In the genomic region with DNA sequence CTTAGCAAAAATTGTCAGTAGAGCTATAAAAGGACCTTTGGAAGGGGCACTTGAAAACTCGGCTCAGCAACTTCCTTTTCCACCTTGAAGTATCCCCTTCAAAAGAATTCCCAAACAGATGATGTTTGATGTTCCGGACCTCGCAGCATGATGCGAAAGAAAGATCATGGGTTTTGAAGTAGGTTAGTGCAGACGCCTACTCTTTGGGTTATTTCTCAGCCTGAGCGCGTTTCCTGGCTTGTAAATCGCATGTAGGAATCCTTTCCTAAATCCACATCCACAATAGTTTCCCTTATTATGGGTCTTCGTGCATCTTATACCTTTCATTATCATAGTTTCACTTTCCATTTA, we compare ENCODE assay signal across 8 cellular contexts. TPM values are rescaled to one million over a fixed set of nuclear protein-coding genes. Genes with fewer than 3 reads are reported as not detected.
DNase-seq lines count a peak whose midpoint lies in the region; ATAC-seq lines count a peak whose summit lies in the region.

No MANE protein-coding gene starts in this region.

- peak overlapping the region; percentile 68 to 98 for H3K4me3 ChIP-seq in stomach smooth muscle (ENCODE audit: low read length in 2 of 2)

- H3K4me1 ChIP-seq in stomach smooth muscle (ENCODE audit: control insufficient read depth, insufficient read depth, low read length), result peaks cover 2% of the 10 kb centered on the region

- peaks cover 5 to 15% (median 14%) of the 10 kb centered on the region in 3 donors for H3K27me3 Mint-ChIP-seq in immature natural killer cell (ENCODE audit: low read depth in 3 of 3)

- H3K4me1 Mint-ChIP-seq in immature natural killer cell, result peaks cover 39 to 51% of the 10 kb centered on the region in 2 donors

- peak overlapping the region; percentile 94 to 97 for H3K27ac Mint-ChIP-seq in activated naive CD4-positive, alpha-beta T cell treated with anti-CD3 and anti-CD28 coated beads, Interleukin-2, amount 50 U/mL, for 72 hours
- peak overlapping the region; percentile 93 to 98 (median 95) for H3K27ac Mint-ChIP-seq in immature natural killer cell

- peak overlapping the region; percentile 65 to 94 for H3K9ac ChIP-seq in stomach smooth muscle (ENCODE audit: low read length in 2 of 2)

- peak overlapping the region; percentile 86 to 96 (median 92) for H3K4me3 Mint-ChIP-seq in immature natural killer cell

- H3K9me3 ChIP-seq in stomach smooth muscle (ENCODE audit: control insufficient read depth in 2 of 2, low read length in 2 of 2), result no peaks in the 10 kb centered on the region

- no peak for ATAC-seq in activated naive CD4-positive, alpha-beta T cell treated with anti-CD3 and anti-CD28 coated beads, Interleukin-2, amount 50 U/mL, for 72 hours
- ATAC-seq in HG03460 (IDR thresholded peaks at IDR 0.05; ENCODE audit: unreplicated experiment), result no peak

- no peaks in the 10 kb centered on the region for H3K27me3 ChIP-seq in stomach smooth muscle (ENCODE audit: control insufficient read depth in 1 of 2, insufficient read depth in 2 of 2, low read length in 2 of 2)

- H3K27ac ChIP-seq in stomach smooth muscle (ENCODE audit: low read length), result peak overlapping the region; percentile 83

- H3K36me3 Mint-ChIP-seq in activated naive CD4-positive, alpha-beta T cell treated with anti-CD3 and anti-CD28 coated beads, Interleukin-2, amount 50 U/mL, for 72 hours, result peaks cover 22 to 27% of the 10 kb centered on the region in 2 donors
- H3K36me3 Mint-ChIP-seq in immature natural killer cell, result no peaks in the 10 kb centered on the region

- no peaks in the 10 kb centered on the region for H3K36me3 ChIP-seq in stomach smooth muscle (ENCODE audit: control insufficient read depth in 2 of 2, insufficient read depth in 2 of 2, low read length in 2 of 2)

- DNase-seq in NCI-H345 (lab: John Stamatoyannopoulos, UW) (peak; percentile 6), NCI-H345 treated with DMSO at 0.1 percent for 48 hours (lab: John Stamatoyannopoulos, UW; ENCODE audit: unreplicated experiment) (no peak), immature natural killer cell (peak in 1 of 3 donors; percentile 2), KG1 (lab: John Stamatoyannopoulos, UW) (no peak)
- DNase-seq in activated naive CD4-positive, alpha-beta T cell treated with anti-CD3 and anti-CD28 coated beads, Interleukin-2, amount 50 U/mL, for 72 hours (ENCODE audit: low spot score in 2 of 2), result no peak
- no peak for DNase-seq in activated effector memory CD4-positive, alpha-beta T cell treated with anti-CD3 and anti-CD28 coated beads, Interleukin-2, amount 50 U/mL, for 16 hours

- no peaks in the 10 kb centered on the region for H3K9me3 Mint-ChIP-seq in activated naive CD4-positive, alpha-beta T cell treated with anti-CD3 and anti-CD28 coated beads, Interleukin-2, amount 50 U/mL, for 72 hours
- no peaks in the 10 kb centered on the region for H3K9me3 Mint-ChIP-seq in immature natural killer cell

RNA-seq across cellular contexts. Expression of a gene that starts 0.6 kb away (rescaled TPM):
- 10 to 100 TPM; 45.1 to 65.6 TPM for total RNA-seq in activated naive CD4-positive, alpha-beta T cell treated with anti-CD3 and anti-CD28 coated beads, Interleukin-2, amount 50 U/mL, for 72 hours
- polyA plus RNA-seq in immature natural killer cell, result 10 to 100 TPM; 19.7 to 53.5 (median 33.7) TPM
